In genomic region chr11:118958577-118958976, GRCh38 we compare ENCODE assay signal across 7 cellular contexts. TPM values are rescaled to one million over a fixed set of nuclear protein-coding genes. Genes with fewer than 3 reads are reported as not detected.
"Had no signal": no experiment of that assay in that cellular context is flagged by ENCODE, and none has a peak within 500 bp of the region (broad histone marks: within the 10 kb centered on the region; RNA-seq: fewer than 3 reads in every experiment).

No MANE protein-coding gene starts in this region.

- H2AFZ ChIP-seq: GM23338 had no signal

- H3K4me2 ChIP-seq: GM23338 had no signal

- DNase-seq: H9, HCEC 1CT, IMR-90 had no signal

- H3K4me3 Mint-ChIP-seq: GM23338, H9 had no signal

- H3K9me3 Mint-ChIP-seq: GM23338, H9 had no signal

- H3K27ac Mint-ChIP-seq: GM23338, H9 had no signal

- ATAC-seq: GM23338, K562 had no signal

- H3K4me3 ChIP-seq: GM23338, K562 had no signal

RNA-seq across cellular contexts. Expression of gene UPK2, which starts 2.5 kb away (rescaled TPM):
- total RNA-seq: GM23338, H1, HT-29, IMR-90, K562 had no signal

RNA-seq across cellular contexts. Expression of gene FOXR1, which starts 13.0 kb away (rescaled TPM):
- total RNA-seq: GM23338, H1, H9, HT-29, IMR-90, K562 had no signal
